Comparison of ENCODE assay signal across 1 cellular context in the genomic region with DNA sequence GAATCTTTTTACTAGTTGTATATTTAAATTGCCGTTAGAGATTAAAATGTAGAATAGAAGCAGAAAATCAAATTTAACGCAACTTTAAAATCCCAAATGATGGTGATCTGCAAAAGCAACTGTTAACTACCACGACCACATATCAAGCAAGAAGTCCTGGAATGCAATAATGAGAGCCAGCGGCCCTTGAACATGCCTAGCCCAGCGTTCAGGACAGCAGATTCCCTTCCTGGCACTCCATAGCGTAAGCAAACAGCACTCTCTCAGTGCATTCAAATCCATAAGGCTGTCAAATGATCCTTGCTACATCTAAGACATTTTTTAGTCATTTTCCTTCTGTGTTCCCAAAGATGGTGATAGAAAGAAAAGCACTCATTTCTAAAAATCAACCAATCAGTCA.
TF ChIP-seq lines count a peak whose summit lies in the region.

No MANE protein-coding gene starts in this region.

TF ChIP-seq in HepG2, 621 proteins besides CTCF, POLR2A, EP300 and RAD21:
- TF ChIP-seq ZKSCAN1 (IDR thresholded peaks at IDR 0.05; ENCODE audit: low read length): no peak
- TF ChIP-seq, protein P1, sequence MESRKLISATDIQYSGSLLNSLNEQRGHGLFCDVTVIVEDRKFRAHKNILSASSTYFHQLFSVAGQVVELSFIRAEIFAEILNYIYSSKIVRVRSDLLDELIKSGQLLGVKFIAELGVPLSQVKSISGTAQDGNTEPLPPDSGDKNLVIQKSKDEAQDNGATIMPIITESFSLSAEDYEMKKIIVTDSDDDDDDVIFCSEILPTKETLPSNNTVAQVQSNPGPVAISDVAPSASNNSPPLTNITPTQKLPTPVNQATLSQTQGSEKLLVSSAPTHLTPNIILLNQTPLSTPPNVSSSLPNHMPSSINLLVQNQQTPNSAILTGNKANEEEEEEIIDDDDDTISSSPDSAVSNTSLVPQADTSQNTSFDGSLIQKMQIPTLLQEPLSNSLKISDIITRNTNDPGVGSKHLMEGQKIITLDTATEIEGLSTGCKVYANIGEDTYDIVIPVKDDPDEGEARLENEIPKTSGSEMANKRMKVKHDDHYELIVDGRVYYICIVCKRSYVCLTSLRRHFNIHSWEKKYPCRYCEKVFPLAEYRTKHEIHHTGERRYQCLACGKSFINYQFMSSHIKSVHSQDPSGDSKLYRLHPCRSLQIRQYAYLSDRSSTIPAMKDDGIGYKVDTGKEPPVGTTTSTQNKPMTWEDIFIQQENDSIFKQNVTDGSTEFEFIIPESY (CRISPR knock-in tag; IDR thresholded peaks at IDR 0.05): peak; percentile 60; the same call in 1 of the 2 replicates
